ENCODE assay signal across 2 cellular contexts in the genomic region with DNA sequence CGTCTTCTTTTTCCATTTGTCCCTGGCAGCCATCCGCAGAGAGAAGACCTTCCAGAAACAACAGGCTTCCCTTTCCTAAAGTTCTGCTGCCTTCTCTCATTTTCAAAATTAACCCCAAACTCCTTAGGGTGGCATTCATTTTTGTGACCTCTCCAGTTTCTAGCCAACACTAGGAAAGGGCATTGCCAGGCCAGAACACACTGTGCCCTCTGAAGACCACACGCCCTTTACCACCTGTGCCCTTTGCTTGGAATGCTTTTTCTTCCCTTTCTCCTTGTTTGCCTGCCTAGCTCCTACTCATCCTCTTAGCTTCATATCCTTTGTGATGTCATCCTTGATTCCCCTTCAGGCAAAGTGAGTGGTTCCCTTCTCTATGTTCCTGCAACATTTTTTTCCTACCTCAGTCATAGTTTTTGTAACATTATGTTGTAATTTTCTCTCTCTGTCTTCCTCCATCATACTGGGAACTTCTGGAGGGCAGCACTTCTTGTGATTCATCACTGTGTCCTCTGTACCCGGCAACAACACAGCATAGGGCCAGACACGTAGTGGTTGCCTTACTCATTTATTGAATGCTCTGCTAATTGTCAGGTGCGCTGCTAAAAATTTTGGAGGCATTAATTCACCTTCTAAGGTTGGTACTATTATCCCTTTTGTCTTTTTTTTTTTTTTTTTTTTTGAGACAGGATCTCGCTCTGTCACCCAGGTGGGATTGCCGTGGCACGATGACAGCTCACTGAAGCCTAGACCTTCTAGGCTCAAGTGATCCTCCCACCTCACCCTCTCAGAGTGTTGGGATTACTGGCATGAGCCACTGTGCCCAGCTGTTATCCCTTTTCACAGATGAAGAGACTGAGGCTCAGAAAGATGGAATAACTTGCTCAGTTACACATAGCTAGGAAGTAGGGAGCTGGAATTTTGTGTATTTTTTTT.
TF ChIP-seq lines count a peak whose summit lies in the region.

No MANE protein-coding gene starts in this region.

TF ChIP-seq in WTC11, 78 proteins besides CTCF, POLR2A, EP300 and RAD21:
- TF ChIP-seq, protein P1, sequence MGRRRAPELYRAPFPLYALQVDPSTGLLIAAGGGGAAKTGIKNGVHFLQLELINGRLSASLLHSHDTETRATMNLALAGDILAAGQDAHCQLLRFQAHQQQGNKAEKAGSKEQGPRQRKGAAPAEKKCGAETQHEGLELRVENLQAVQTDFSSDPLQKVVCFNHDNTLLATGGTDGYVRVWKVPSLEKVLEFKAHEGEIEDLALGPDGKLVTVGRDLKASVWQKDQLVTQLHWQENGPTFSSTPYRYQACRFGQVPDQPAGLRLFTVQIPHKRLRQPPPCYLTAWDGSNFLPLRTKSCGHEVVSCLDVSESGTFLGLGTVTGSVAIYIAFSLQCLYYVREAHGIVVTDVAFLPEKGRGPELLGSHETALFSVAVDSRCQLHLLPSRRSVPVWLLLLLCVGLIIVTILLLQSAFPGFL (CRISPR knock-in tag; IDR thresholded peaks at IDR 0.05; ENCODE audit: borderline replicate concordance) = no peak
- TF ChIP-seq, protein P2, sequence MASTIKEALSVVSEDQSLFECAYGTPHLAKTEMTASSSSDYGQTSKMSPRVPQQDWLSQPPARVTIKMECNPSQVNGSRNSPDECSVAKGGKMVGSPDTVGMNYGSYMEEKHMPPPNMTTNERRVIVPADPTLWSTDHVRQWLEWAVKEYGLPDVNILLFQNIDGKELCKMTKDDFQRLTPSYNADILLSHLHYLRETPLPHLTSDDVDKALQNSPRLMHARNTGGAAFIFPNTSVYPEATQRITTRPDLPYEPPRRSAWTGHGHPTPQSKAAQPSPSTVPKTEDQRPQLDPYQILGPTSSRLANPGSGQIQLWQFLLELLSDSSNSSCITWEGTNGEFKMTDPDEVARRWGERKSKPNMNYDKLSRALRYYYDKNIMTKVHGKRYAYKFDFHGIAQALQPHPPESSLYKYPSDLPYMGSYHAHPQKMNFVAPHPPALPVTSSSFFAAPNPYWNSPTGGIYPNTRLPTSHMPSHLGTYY (CRISPR knock-in tag; IDR thresholded peaks at IDR 0.05) = no peak
- TF ChIP-seq ZNF396 (CRISPR knock-in tag; IDR thresholded peaks at IDR 0.05; ENCODE audit: borderline replicate concordance) = no peak
- TF ChIP-seq, protein P3, sequence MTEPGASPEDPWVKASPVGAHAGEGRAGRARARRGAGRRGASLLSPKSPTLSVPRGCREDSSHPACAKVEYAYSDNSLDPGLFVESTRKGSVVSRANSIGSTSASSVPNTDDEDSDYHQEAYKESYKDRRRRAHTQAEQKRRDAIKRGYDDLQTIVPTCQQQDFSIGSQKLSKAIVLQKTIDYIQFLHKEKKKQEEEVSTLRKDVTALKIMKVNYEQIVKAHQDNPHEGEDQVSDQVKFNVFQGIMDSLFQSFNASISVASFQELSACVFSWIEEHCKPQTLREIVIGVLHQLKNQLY (CRISPR knock-in tag; IDR thresholded peaks at IDR 0.05) = no peak
- TF ChIP-seq, protein P4, sequence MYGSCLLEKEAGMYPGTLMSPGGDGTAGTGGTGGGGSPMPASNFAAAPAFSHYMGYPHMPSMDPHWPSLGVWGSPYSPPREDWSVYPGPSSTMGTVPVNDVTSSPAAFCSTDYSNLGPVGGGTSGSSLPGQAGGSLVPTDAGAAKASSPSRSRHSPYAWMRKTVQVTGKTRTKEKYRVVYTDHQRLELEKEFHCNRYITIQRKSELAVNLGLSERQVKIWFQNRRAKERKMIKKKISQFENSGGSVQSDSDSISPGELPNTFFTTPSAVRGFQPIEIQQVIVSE (CRISPR knock-in tag; IDR thresholded peaks at IDR 0.05; ENCODE audit: borderline replicate concordance) = no peak
- TF ChIP-seq ELF4 (CRISPR knock-in tag; IDR thresholded peaks at IDR 0.05; ENCODE audit: low read depth) = no peak
- TF ChIP-seq ZBTB21 (CRISPR knock-in tag; IDR thresholded peaks at IDR 0.05; ENCODE audit: borderline replicate concordance) = no peak
- TF ChIP-seq ZNF138 (CRISPR knock-in tag; conservative IDR thresholded peaks at IDR 0.05) = no peak
- no peak for TF ChIP-seq HMGA2 (CRISPR knock-in tag; IDR thresholded peaks at IDR 0.05)

TF ChIP-seq in HepG2, 621 proteins besides CTCF, POLR2A, EP300 and RAD21 (continues in another document):
- TF ChIP-seq ZNF782 (CRISPR knock-in tag; IDR thresholded peaks at IDR 0.05; ENCODE audit: borderline replicate concordance) (no peak), ZSCAN22 (CRISPR knock-in tag; IDR thresholded peaks at IDR 0.05) (0 out of 2 replicates have a peak, but pooled peaks have one; percentile 15), ZNF75D (CRISPR knock-in tag; IDR thresholded peaks at IDR 0.05; ENCODE audit: borderline replicate concordance) (no peak), ATF7 (IDR thresholded peaks at IDR 0.05) (peak; percentile 31; the same call in 1 of the 2 replicates), ATF7 (CRISPR knock-in tag; IDR thresholded peaks at IDR 0.05) (no peak), HNRNPUL1 (IDR thresholded peaks at IDR 0.05; ENCODE audit: low read depth, low read length) (no peak), ZBTB21 (CRISPR knock-in tag; IDR thresholded peaks at IDR 0.05) (no peak), ETV5 (CRISPR knock-in tag; IDR thresholded peaks at IDR 0.05; ENCODE audit: borderline replicate concordance) (no peak), ZNF225 (CRISPR knock-in tag; IDR thresholded peaks at IDR 0.05) (no peak), MED1 (CRISPR knock-in tag; IDR thresholded peaks at IDR 0.05) (0 out of 2 replicates have a peak, but pooled peaks have one; percentile 2), HNRNPH1 (optimal IDR thresholded peaks at IDR 0.05; ENCODE audit: low read depth, low read length) (no peak), ZNF329 (CRISPR knock-in tag; IDR thresholded peaks at IDR 0.05; ENCODE audit: low read depth) (0 out of 2 replicates have a peak, but pooled peaks have one; percentile 32), SP2 (CRISPR knock-in tag; IDR thresholded peaks at IDR 0.05) (no peak), NFE2 (CRISPR knock-in tag; IDR thresholded peaks at IDR 0.05) (no peak), ZSCAN25 (CRISPR knock-in tag; IDR thresholded peaks at IDR 0.05) (0 out of 2 replicates have a peak, but pooled peaks have one; percentile 14), ZSCAN21 (CRISPR knock-in tag; IDR thresholded peaks at IDR 0.05; ENCODE audit: borderline replicate concordance) (0 out of 2 replicates have a peak, but pooled peaks have one; percentile 7), MED8 (CRISPR knock-in tag; IDR thresholded peaks at IDR 0.05; ENCODE audit: insufficient replicate concordance) (no peak), ZNF251 (CRISPR knock-in tag; IDR thresholded peaks at IDR 0.05) (no peak), TAF1 (CRISPR knock-in tag; IDR thresholded peaks at IDR 0.05) (no peak), ZNF350 (CRISPR knock-in tag; IDR thresholded peaks at IDR 0.05; ENCODE audit: borderline replicate concordance, low read depth) (no peak), ZNF83 (CRISPR knock-in tag; IDR thresholded peaks at IDR 0.05; ENCODE audit: borderline replicate concordance) (0 out of 2 replicates have a peak, but pooled peaks have one; percentile 9), ZFP37 (CRISPR knock-in tag; IDR thresholded peaks at IDR 0.05; ENCODE audit: borderline replicate concordance) (0 out of 2 replicates have a peak, but pooled peaks have one; percentile 21), FOXK2 (IDR thresholded peaks at IDR 0.05) (no peak), ZC3H13 (CRISPR knock-in tag; IDR thresholded peaks at IDR 0.05) (0 out of 2 replicates have a peak, but pooled peaks have one; percentile 6), NBN (conservative IDR thresholded peaks at IDR 0.05) (no peak)
- TF ChIP-seq, protein P5, sequence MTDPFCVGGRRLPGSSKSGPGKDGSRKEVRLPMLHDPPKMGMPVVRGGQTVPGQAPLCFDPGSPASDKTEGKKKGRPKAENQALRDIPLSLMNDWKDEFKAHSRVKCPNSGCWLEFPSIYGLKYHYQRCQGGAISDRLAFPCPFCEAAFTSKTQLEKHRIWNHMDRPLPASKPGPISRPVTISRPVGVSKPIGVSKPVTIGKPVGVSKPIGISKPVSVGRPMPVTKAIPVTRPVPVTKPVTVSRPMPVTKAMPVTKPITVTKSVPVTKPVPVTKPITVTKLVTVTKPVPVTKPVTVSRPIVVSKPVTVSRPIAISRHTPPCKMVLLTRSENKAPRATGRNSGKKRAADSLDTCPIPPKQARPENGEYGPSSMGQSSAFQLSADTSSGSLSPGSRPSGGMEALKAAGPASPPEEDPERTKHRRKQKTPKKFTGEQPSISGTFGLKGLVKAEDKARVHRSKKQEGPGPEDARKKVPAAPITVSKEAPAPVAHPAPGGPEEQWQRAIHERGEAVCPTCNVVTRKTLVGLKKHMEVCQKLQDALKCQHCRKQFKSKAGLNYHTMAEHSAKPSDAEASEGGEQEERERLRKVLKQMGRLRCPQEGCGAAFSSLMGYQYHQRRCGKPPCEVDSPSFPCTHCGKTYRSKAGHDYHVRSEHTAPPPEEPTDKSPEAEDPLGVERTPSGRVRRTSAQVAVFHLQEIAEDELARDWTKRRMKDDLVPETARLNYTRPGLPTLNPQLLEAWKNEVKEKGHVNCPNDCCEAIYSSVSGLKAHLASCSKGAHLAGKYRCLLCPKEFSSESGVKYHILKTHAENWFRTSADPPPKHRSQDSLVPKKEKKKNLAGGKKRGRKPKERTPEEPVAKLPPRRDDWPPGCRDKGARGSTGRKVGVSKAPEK (CRISPR knock-in tag; IDR thresholded peaks at IDR 0.05; ENCODE audit: borderline replicate concordance) = no peak
- TF ChIP-seq, protein P6, sequence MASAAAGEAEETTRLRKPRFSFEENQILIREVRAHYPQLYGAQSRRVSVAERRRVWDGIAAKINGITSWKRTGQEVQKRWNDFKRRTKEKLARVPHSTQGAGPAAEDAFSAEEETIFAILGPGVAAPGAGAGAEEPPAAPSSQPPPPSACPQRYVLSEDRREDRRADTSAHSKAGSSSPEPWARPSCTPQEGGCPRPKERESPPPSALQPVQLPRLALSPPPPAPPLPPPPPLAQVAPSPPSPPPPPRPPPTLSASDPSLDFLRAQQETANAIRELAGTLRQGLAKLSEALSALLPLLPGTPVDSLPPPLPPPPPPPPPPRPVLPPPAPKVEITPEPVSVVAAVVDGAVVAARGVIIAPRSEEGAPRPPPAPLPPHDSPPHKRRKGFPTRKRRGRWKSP (CRISPR knock-in tag; IDR thresholded peaks at IDR 0.05) = no peak
- TF ChIP-seq, protein P7, sequence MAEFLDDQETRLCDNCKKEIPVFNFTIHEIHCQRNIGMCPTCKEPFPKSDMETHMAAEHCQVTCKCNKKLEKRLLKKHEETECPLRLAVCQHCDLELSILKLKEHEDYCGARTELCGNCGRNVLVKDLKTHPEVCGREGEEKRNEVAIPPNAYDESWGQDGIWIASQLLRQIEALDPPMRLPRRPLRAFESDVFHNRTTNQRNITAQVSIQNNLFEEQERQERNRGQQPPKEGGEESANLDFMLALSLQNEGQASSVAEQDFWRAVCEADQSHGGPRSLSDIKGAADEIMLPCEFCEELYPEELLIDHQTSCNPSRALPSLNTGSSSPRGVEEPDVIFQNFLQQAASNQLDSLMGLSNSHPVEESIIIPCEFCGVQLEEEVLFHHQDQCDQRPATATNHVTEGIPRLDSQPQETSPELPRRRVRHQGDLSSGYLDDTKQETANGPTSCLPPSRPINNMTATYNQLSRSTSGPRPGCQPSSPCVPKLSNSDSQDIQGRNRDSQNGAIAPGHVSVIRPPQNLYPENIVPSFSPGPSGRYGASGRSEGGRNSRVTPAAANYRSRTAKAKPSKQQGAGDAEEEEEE (CRISPR knock-in tag; IDR thresholded peaks at IDR 0.05; ENCODE audit: borderline replicate concordance) = no peak
- TF ChIP-seq, protein P8, sequence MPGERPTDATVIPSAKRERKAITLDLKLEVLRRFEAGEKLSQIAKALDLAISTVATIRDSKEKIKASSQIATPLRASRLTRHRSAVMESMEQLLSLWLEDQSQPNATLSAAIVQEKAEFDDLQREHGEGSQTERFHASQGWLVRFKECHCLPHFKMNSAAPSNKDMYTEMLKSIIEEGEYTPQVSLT (CRISPR knock-in tag; IDR thresholded peaks at IDR 0.05; ENCODE audit: borderline replicate concordance, low read depth) = no peak
- TF ChIP-seq, protein P9, sequence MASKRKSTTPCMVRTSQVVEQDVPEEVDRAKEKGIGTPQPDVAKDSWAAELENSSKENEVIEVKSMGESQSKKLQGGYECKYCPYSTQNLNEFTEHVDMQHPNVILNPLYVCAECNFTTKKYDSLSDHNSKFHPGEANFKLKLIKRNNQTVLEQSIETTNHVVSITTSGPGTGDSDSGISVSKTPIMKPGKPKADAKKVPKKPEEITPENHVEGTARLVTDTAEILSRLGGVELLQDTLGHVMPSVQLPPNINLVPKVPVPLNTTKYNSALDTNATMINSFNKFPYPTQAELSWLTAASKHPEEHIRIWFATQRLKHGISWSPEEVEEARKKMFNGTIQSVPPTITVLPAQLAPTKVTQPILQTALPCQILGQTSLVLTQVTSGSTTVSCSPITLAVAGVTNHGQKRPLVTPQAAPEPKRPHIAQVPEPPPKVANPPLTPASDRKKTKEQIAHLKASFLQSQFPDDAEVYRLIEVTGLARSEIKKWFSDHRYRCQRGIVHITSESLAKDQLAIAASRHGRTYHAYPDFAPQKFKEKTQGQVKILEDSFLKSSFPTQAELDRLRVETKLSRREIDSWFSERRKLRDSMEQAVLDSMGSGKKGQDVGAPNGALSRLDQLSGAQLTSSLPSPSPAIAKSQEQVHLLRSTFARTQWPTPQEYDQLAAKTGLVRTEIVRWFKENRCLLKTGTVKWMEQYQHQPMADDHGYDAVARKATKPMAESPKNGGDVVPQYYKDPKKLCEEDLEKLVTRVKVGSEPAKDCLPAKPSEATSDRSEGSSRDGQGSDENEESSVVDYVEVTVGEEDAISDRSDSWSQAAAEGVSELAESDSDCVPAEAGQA (IDR thresholded peaks at IDR 0.05; ENCODE audit: low read depth) = no peak
- TF ChIP-seq, protein P9 (CRISPR knock-in tag; IDR thresholded peaks at IDR 0.05; ENCODE audit: borderline replicate concordance) = no peak
